11 cellular contexts compared by ENCODE assay signal in genomic region chr20:38880952-38881735, GRCh38. TPM values are rescaled to one million over a fixed set of nuclear protein-coding genes. Genes with fewer than 3 reads are reported as not detected.
DNase-seq lines count a peak whose midpoint lies in the region; ATAC-seq, FAIRE-seq and TF ChIP-seq lines count a peak whose summit lies in the region.
"Had no signal": no experiment of that assay in that cellular context is flagged by ENCODE, and none has a peak within 500 bp of the region (broad histone marks: within the 10 kb centered on the region; RNA-seq: fewer than 3 reads in every experiment).

No MANE protein-coding gene starts in this region.

- intact Hi-C loops in spleen (cut with DNase I; ENCODE audit: low total_unique reads), result no loop called here

- H3K36me3 ChIP-seq in MG63 (no peaks in the 10 kb centered on the region), spleen (peaks cover 0 to 15% (median 0%) of the 10 kb centered on the region in 6 donors), small intestine (ENCODE audit: control insufficient read depth in 2 of 2, insufficient read depth in 2 of 2, low read length in 2 of 2) (no peaks in the 10 kb centered on the region)
- H3K36me3 ChIP-seq: ascending aorta, SJSA1 had no signal

- H3K27me3 ChIP-seq in MG63 (peaks cover 4% of the 10 kb centered on the region; the same call in 1 of the 2 replicates), spleen (replicated peaks in 1 of 7) (no peaks in the 10 kb centered on the region), small intestine (ENCODE audit: control insufficient read depth in 2 of 2, insufficient read depth in 2 of 2, low read length in 2 of 2) (no peaks in the 10 kb centered on the region)
- H3K27me3 ChIP-seq: ascending aorta had no signal

- FAIRE-seq in small intestine (lab: Jason Lieb, UNC), result no peak

- H3K9me3 Mint-ChIP-seq in activated naive CD8-positive, alpha-beta T cell treated with anti-CD3 and anti-CD28 coated beads, Interleukin-2, amount 50 U/mL, for 24 hours, result no peaks in the 10 kb centered on the region
- H3K9me3 Mint-ChIP-seq: nephron had no signal

- H3K4me3 Mint-ChIP-seq in activated naive CD8-positive, alpha-beta T cell treated with anti-CD3 and anti-CD28 coated beads, Interleukin-2, amount 50 U/mL, for 24 hours, result peak overlapping the region; percentile 8
- H3K4me3 Mint-ChIP-seq: nephron had no signal

- peak; percentile 22 for DNase-seq in NCI-H345 (lab: John Stamatoyannopoulos, UW)
- no peak for DNase-seq in NCI-H345 treated with DMSO at 0.1 percent for 48 hours (lab: John Stamatoyannopoulos, UW; ENCODE audit: unreplicated experiment)
- DNase-seq in MG63, result peak; percentile 41
- no peak for DNase-seq in activated naive CD8-positive, alpha-beta T cell treated with anti-CD3 and anti-CD28 coated beads, Interleukin-2, amount 50 U/mL, for 24 hours
- peak; percentile 80 for DNase-seq in spleen
- DNase-seq in Kasumi-1 (lab: John Stamatoyannopoulos, UW), result no peak
- no peak for DNase-seq in small intestine

- H3K9me3 ChIP-seq in MG63, result no peaks in the 10 kb centered on the region; the same call in 1 of the 2 replicates
- H3K9me3 ChIP-seq in spleen, result no peaks in the 10 kb centered on the region
- H3K9me3 ChIP-seq in small intestine (ENCODE audit: control insufficient read depth, low read depth), result no peaks in the 10 kb centered on the region
- H3K9me3 ChIP-seq: ascending aorta, SJSA1 had no signal

- H3K36me3 Mint-ChIP-seq in activated naive CD8-positive, alpha-beta T cell treated with anti-CD3 and anti-CD28 coated beads, Interleukin-2, amount 50 U/mL, for 24 hours (ENCODE audit: low read depth), result peaks cover 34% of the 10 kb centered on the region

- TF ChIP-seq CTCF in spleen (IDR thresholded peaks at IDR 0.05 in 8 of 11, conservative IDR thresholded peaks at IDR 0.05 in 3 of 11), result no peak

- peak overlapping the region; percentile 67 for H3K27ac Mint-ChIP-seq in activated naive CD8-positive, alpha-beta T cell treated with anti-CD3 and anti-CD28 coated beads, Interleukin-2, amount 50 U/mL, for 24 hours
- H3K27ac Mint-ChIP-seq: nephron had no signal

- 64 to 73% (median 68%) methylated on average over 11 to 14 of the region's 14 CpGs for WGBS in spleen, 5 donors
- WGBS in small intestine, 3 donors, result 59 to 70% (median 62%) methylated on average over 14 of the region's 14 CpGs

- H3K4me3 ChIP-seq in MG63, result no peak overlapping the region
- H3K4me3 ChIP-seq in spleen, result peak overlapping the region in 1 of 8 donors; percentile 24
- H3K4me3 ChIP-seq in small intestine (ENCODE audit: low read depth in 1 of 2, low read length in 2 of 2), result no peak overlapping the region
- H3K4me3 ChIP-seq: ascending aorta, SJSA1 had no signal

- peak; percentile 38 for ATAC-seq in activated naive CD8-positive, alpha-beta T cell treated with anti-CD3 and anti-CD28 coated beads, Interleukin-2, amount 50 U/mL, for 24 hours
- ATAC-seq in HG03045 (IDR thresholded peaks at IDR 0.05; ENCODE audit: unreplicated experiment), result no peak

- TF ChIP-seq POLR2A in spleen (IDR thresholded peaks at IDR 0.05), result no peak

- no peaks in the 10 kb centered on the region for H3K27me3 Mint-ChIP-seq in activated naive CD8-positive, alpha-beta T cell treated with anti-CD3 and anti-CD28 coated beads, Interleukin-2, amount 50 U/mL, for 24 hours

- peaks cover 52 to 100% (median 94%) of the 10 kb centered on the region in 6 donors for H3K4me1 ChIP-seq in spleen
- H3K4me1 ChIP-seq in small intestine (ENCODE audit: control insufficient read depth in 2 of 2, insufficient read depth in 1 of 2, low read depth in 1 of 2, low read length in 1 of 2), result no peaks in the 10 kb centered on the region
- H3K4me1 ChIP-seq: ascending aorta, SJSA1 had no signal

- H3K27ac ChIP-seq in spleen, result peak overlapping the region in 7 of 8 donors; percentile 21 to 93 (median 57)
- H3K27ac ChIP-seq in small intestine (ENCODE audit: low read depth in 1 of 2, low read length in 1 of 2), result no peak overlapping the region
- H3K27ac ChIP-seq: ascending aorta, SJSA1 had no signal

- peaks cover 78% of the 10 kb centered on the region for H3K4me1 Mint-ChIP-seq in activated naive CD8-positive, alpha-beta T cell treated with anti-CD3 and anti-CD28 coated beads, Interleukin-2, amount 50 U/mL, for 24 hours
- H3K4me1 Mint-ChIP-seq: nephron had no signal

RNA-seq across cellular contexts. Expression of gene FAM83D, which starts 45.1 kb away (rescaled TPM):
- total RNA-seq in MG63 (2014; rRNA removed; shearing (Covaris generic); ENCODE audit: low replicate concordance), result 71.5 and 73.9 TPM in 2 replicates
- total RNA-seq in spleen, result 1 to 10 TPM in 5 of 7 donors, under 1 TPM in 2; 0.46 to 3.0 (median 1.5) TPM
- 1 to 10 TPM in 2 of 3 donors, under 1 TPM in 1; 0.76 to 1.2 (median 1.2) TPM for polyA plus RNA-seq in spleen
- 10 to 100 TPM in 1 of 3 donors, 1 to 10 TPM in 2; 1.1 to 11.6 (median 2.5) TPM for polyA plus RNA-seq in small intestine

Comparison
In these comparisons a context has a peak if more than half of its experiments do, and no peak if none do; other contexts are left out.
1. DNase-seq: peak in NCI-H345 (single experiment), MG63 (single experiment) and spleen (single experiment); none in NCI-H345 treated with DMSO at 0.1 percent for 48 hours (single experiment), activated naive CD8-positive, alpha-beta T cell treated with anti-CD3 and anti-CD28 coated beads, Interleukin-2, amount 50 U/mL, for 24 hours (single experiment), Kasumi-1 (0 of 2) and small intestine (single experiment).
2. H3K27ac ChIP-seq: peak in spleen (7 of 8); none in small intestine (0 of 2).
3. RNA of gene FAM83D, which starts 45.1 kb away (total RNA-seq): 71.5 to 73.9 TPM in MG63; 0.46 to 3.0 TPM in spleen; every median in the first group is over 10 times any median in the second.